ENCODE assay signal across 18 cellular contexts in the genomic region with DNA sequence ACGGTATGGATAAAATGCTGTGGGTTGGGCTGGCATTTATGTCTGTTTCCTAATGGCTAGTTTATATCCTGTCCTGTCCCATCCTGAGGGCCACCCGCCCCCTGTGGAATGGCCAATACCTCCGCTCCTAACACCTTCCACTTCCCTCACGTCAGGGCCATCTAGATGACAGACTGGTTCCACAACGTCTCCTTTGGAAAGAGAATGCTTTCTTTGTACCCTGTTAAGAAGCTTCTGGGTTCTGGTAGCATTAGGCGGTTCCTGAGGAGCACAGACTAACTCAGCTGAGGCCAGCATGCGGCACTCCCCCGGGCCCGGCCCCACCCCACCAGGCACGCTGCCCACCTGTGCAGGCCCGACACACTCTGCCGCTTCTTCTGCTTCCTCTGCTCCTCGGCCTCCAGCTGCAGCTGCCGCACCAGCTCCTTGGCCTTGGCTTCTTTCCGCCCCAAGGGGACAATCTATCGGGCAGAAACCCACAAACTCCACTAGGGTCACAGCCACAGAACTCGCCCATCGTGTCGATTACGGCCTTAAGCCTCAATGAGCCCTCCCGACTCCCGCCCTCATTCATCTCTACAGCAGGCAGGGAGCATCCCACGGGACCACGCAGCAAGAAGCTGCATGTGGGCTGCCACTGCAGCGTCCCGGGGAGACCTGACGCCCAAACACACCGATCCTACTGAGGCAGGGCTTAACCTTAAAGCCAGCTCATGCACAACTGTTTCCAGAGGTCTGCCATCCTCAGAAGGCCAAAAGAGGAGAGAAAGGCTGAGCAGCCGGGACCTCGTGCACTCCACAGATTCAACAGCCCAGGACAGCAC. TPM values are rescaled to one million over a fixed set of nuclear protein-coding genes. Genes with fewer than 3 reads are reported as not detected.
DNase-seq lines count a peak whose midpoint lies in the region; ATAC-seq, FAIRE-seq and TF ChIP-seq lines count a peak whose summit lies in the region.
"Had no signal": no experiment of that assay in that cellular context is flagged by ENCODE, and none has a peak within 500 bp of the region (broad histone marks: within the 10 kb centered on the region; RNA-seq: fewer than 3 reads in every experiment).

No MANE protein-coding gene starts in this region.

- TF ChIP-seq CTCF in IMR-90 (conservative IDR thresholded peaks at IDR 0.05; ENCODE audit: low read depth, low read length) (no peak), kidney (IDR thresholded peaks at IDR 0.05; ENCODE audit: borderline replicate concordance, extremely low read depth, insufficient read depth) (no peak)

- FAIRE-seq in kidney (lab: Jason Lieb, UNC), result no peak
- FAIRE-seq in GM12891 (lab: Jason Lieb, UNC), result no peak

- WGBS in IMR-90 (ENCODE audit: extremely low coverage in 2 of 2, insufficient read length in 1 of 2), 2 experiments, result 100% methylated on average over 2 of the region's 30 CpGs; no CpG with 5 or more reads in 1 of the 2 experiments
- WGBS in trophoblast cell (ENCODE audit: extremely low coverage, insufficient coverage, insufficient read length), result no CpG with 5 or more reads among the region's 30 CpGs

- TF ChIP-seq RAD21 in IMR-90 (IDR thresholded peaks at IDR 0.05; ENCODE audit: low read length), result no peak

- no TSS peak for BruUV-seq in IMR-90 (replicated peaks; lab: Mats Ljungman, UMichigan)

- TF ChIP-seq POLR2A in IMR-90 (IDR thresholded peaks at IDR 0.05; ENCODE audit: low read depth, low read length), result no peak
- no peak for TF ChIP-seq POLR2A in GM12891 (IDR thresholded peaks at IDR 0.05; ENCODE audit: low read depth, low read length)

- H3K36me3 ChIP-seq in IMR-90 (ENCODE audit: control insufficient read depth, insufficient read depth, low read length) (peaks cover 67% of the 10 kb centered on the region), kidney (ENCODE audit: control insufficient read depth in 1 of 2, insufficient read depth in 2 of 2, low read length in 2 of 2) (peaks cover 34 to 42% of the 10 kb centered on the region in 2 donors), trophoblast cell (ENCODE audit: control insufficient read depth in 1 of 2, insufficient read depth in 2 of 2, low read length in 2 of 2) (peaks cover 80 to 87% of the 10 kb centered on the region in 2 experiments)

- H2BK120ac ChIP-seq in IMR-90 (ENCODE audit: low read depth, low read length), result no peak overlapping the region
- no peak overlapping the region for H2BK120ac ChIP-seq in trophoblast cell (ENCODE audit: insufficient read depth, low read length, poor library complexity)

- H2BK5ac ChIP-seq in IMR-90 (ENCODE audit: low read depth, low read length, poor library complexity, severe bottlenecking) (no peak overlapping the region), trophoblast cell (ENCODE audit: low read depth, low read length, poor library complexity) (no peak overlapping the region)

- H3K14ac ChIP-seq in IMR-90 (replicated peaks; ENCODE audit: low read depth, low read length) (no peak overlapping the region), trophoblast cell (ENCODE audit: low read length) (no peak overlapping the region)

- POLR2A ChIA-PET in IMR-90 (lab: Charles Lee; ENCODE audit: unreplicated experiment), result no interaction called here

- CTCF ChIA-PET in IMR-90 (lab: Yijun Ruan, JAX), result no interaction called here

- H2AK5ac ChIP-seq in IMR-90 (ENCODE audit: low read depth, low read length) (no peak overlapping the region), trophoblast cell (ENCODE audit: low read length) (no peak overlapping the region)

- no peak overlapping the region for H3K4ac ChIP-seq in IMR-90 (ENCODE audit: low read depth, low read length)
- no peak overlapping the region for H3K4ac ChIP-seq in trophoblast cell (ENCODE audit: low read depth, low read length)

- no peak overlapping the region for H2BK12ac ChIP-seq in trophoblast cell (ENCODE audit: low read length)

- H3K4me3 ChIP-seq in IMR-90 (ENCODE audit: insufficient read depth, low read depth, low read length), result no peak overlapping the region
- no peak overlapping the region for H3K4me3 ChIP-seq in kidney (ENCODE audit: low read length in 2 of 2)
- H3K4me3 ChIP-seq in trophoblast cell (ENCODE audit: low read depth, low read length), result no peak overlapping the region
- H3K4me3 ChIP-seq: HAP-1, PC-9, SJCRH30 had no signal

- no peaks in the 10 kb centered on the region for H3K9me1 ChIP-seq in IMR-90 (ENCODE audit: insufficient read depth, low read length)

- DNase-seq in D341Med (ENCODE audit: low spot score), result peak; percentile 25
- no peak for DNase-seq in IMR-90
- DNase-seq in kidney, result peak; percentile 59
- no peak for DNase-seq in trophoblast cell
- no peak for DNase-seq in central memory CD4-positive, alpha-beta T cell
- no peak for DNase-seq in NCI-H2081 treated with DMSO at 0.1 percent for 48 hours (lab: John Stamatoyannopoulos, UW)
- DNase-seq in GM12891 (ENCODE audit: insufficient read length, low spot score), result no peak
- DNase-seq: DMS79 treated with DMSO at 0.1 percent for 48 hours, MV-4-11, NCI-H1417, NCI-H187, NCI-H345, NCI-H524 treated with DMSO at 0.1 percent for 48 hours, PC-9, SJCRH30 had no signal

- H4K91ac ChIP-seq in IMR-90 (ENCODE audit: insufficient read depth, low read depth, low read length) (no peak overlapping the region), trophoblast cell (ENCODE audit: low read depth, low read length) (no peak overlapping the region)

- H3K27ac ChIP-seq in IMR-90 (ENCODE audit: insufficient read depth, low read length) (no peak overlapping the region), kidney (ENCODE audit: low read depth in 2 of 2, low read length in 2 of 2) (no peak overlapping the region), trophoblast cell (ENCODE audit: low read depth, low read length) (no peak overlapping the region)
- H3K27ac ChIP-seq: KMS-11, PC-9, SJCRH30 had no signal

- H3K4me1 ChIP-seq in IMR-90 (ENCODE audit: control insufficient read depth, insufficient read depth, low read length) (no peaks in the 10 kb centered on the region), kidney (ENCODE audit: control insufficient read depth in 1 of 2, insufficient read depth in 1 of 2, low read depth in 1 of 2, low read length in 2 of 2) (no peaks in the 10 kb centered on the region), trophoblast cell (ENCODE audit: control insufficient read depth in 1 of 2, insufficient read depth in 2 of 2, low read length in 2 of 2) (no peaks in the 10 kb centered on the region)
- H3K4me1 ChIP-seq: HAP-1, SJCRH30 had no signal

- H2AFZ ChIP-seq in IMR-90 (replicated peaks; ENCODE audit: low read length, poor library complexity) (no peak overlapping the region), trophoblast cell (ENCODE audit: insufficient read depth, low read length, poor library complexity) (no peak overlapping the region)
- H2AFZ ChIP-seq: PC-9 had no signal

- H4K8ac ChIP-seq in IMR-90 (ENCODE audit: low read depth in 2 of 2, low read length in 2 of 2), result no peak overlapping the region
- no peak overlapping the region for H4K8ac ChIP-seq in trophoblast cell (ENCODE audit: low read depth, low read length)

- no peak overlapping the region for H3K4me2 ChIP-seq in IMR-90 (ENCODE audit: low read depth, low read length)
- H3K4me2 ChIP-seq in trophoblast cell (ENCODE audit: low read length), result no peak overlapping the region
- H3K4me2 ChIP-seq: KMS-11, PC-9 had no signal

- H3K79me1 ChIP-seq in IMR-90 (ENCODE audit: low read depth in 1 of 2, low read length in 2 of 2), result peaks cover 6 to 16% of the 10 kb centered on the region in 2 experiments
- no peaks in the 10 kb centered on the region for H3K79me1 ChIP-seq in trophoblast cell (ENCODE audit: low read length)

- H3K56ac ChIP-seq in IMR-90 (ENCODE audit: extremely low read depth, insufficient read depth, low read length), result no peak overlapping the region

- peak overlapping the region; percentile 42 for H2AK9ac ChIP-seq in IMR-90 (replicated peaks; ENCODE audit: low read depth, low read length, poor library complexity)

- H3K27me3 ChIP-seq in IMR-90 (ENCODE audit: control insufficient read depth, insufficient read depth, low read length) (no peaks in the 10 kb centered on the region), trophoblast cell (ENCODE audit: insufficient read depth, low read length) (no peaks in the 10 kb centered on the region)
- H3K27me3 ChIP-seq: SJCRH30 had no signal

- intact Hi-C loops in IMR-90 (cut with micrococcal nuclease), result no loop called here
- intact Hi-C loops in kidney (cut with DNase I), result no loop called here

- H3K18ac ChIP-seq in IMR-90 (ENCODE audit: low read depth, low read length) (no peak overlapping the region), trophoblast cell (ENCODE audit: low read length) (no peak overlapping the region)

- no peak for ATAC-seq in IMR-90 (ENCODE audit: low read depth)

- H4K20me1 ChIP-seq in IMR-90 (ENCODE audit: insufficient read depth, low read length), result peaks cover 16% of the 10 kb centered on the region

- in situ Hi-C loops in IMR-90 (cut with MboI; ENCODE audit: low sequenced_read_pairs), result no loop called here

- peak overlapping the region; percentile 60 for H4K12ac ChIP-seq in trophoblast cell (ENCODE audit: low read depth, low read length)

- no peak overlapping the region for H4K5ac ChIP-seq in IMR-90 (ENCODE audit: low read depth, low read length)

- H2BK15ac ChIP-seq in IMR-90 (ENCODE audit: low read depth, low read length), result no peak overlapping the region

- no peaks in the 10 kb centered on the region for H3K9me3 ChIP-seq in IMR-90 (ENCODE audit: control insufficient read depth, insufficient read depth, low read length)
- no peaks in the 10 kb centered on the region for H3K9me3 ChIP-seq in kidney (ENCODE audit: control insufficient read depth in 1 of 2, low read length in 2 of 2)
- H3K9me3 ChIP-seq in trophoblast cell (ENCODE audit: insufficient read depth, low read depth, low read length), result no peaks in the 10 kb centered on the region
- H3K9me3 ChIP-seq: HAP-1, SJCRH30 had no signal

- no peak overlapping the region for H2BK20ac ChIP-seq in IMR-90 (ENCODE audit: low read depth, low read length)

- H3K79me2 ChIP-seq in trophoblast cell (ENCODE audit: control insufficient read depth, insufficient read depth, low read length, poor library complexity), result no peaks in the 10 kb centered on the region

- H3K9ac ChIP-seq in IMR-90 (ENCODE audit: low read depth, low read length), result no peak overlapping the region
- H3K9ac ChIP-seq in kidney (ENCODE audit: low read length in 2 of 2), result no peak overlapping the region
- no peak overlapping the region for H3K9ac ChIP-seq in trophoblast cell (ENCODE audit: low read length)
- H3K9ac ChIP-seq: KMS-11 had no signal

- dilution Hi-C loops in IMR-90 (cut with HindIII; ENCODE audit: low sequenced_read_pairs, unreplicated experiment), result no loop called here

- H3K23ac ChIP-seq in IMR-90 (ENCODE audit: low read depth, low read length), result no peak overlapping the region
- no peak overlapping the region for H3K23ac ChIP-seq in trophoblast cell (ENCODE audit: low read length)

RNA-seq across cellular contexts. Expression of a gene that starts 11.3 kb away (rescaled TPM):
- total RNA-seq in IMR-90 (2012; rRNA removed) (0.90 and 1.9 TPM in 2 replicates), kidney (7.0 TPM)
- polyA plus RNA-seq in IMR-90 (2012; rRNA removed) (3.4 and 7.6 TPM in 2 replicates), kidney (ENCODE audit: insufficient read depth, low read depth, low replicate concordance) (49.5 TPM)
- 2.4 and 11.2 TPM in 2 replicates for polyA plus RNA-seq in IMR-90 (2012; cell fraction: cytosol; rRNA removed)
- polyA plus RNA-seq in IMR-90 (2012; cell fraction: nucleus; rRNA removed; ENCODE audit: low replicate concordance), result 1.2 and 5.9 TPM in 2 replicates
- 4.1 TPM in 2 replicates for polyA plus RNA-seq in trophoblast cell (2013)
- 0.72 TPM for polyA plus RNA-seq in GM12891 (2012; ENCODE audit: low read depth, missing spikeins)
- total RNA-seq: SJCRH30 had no signal

RNA-seq across cellular contexts. Expression of a gene that starts 12.4 kb away (rescaled TPM):
- total RNA-seq in IMR-90 (2012; rRNA removed) (15.2 and 23.1 TPM in 2 replicates), kidney (42.4 TPM)
- polyA plus RNA-seq in IMR-90 (2012; rRNA removed) (19.2 and 19.7 TPM in 2 replicates), kidney (ENCODE audit: insufficient read depth, low read depth, low replicate concordance) (28.8 TPM)
- polyA plus RNA-seq in IMR-90 (2012; cell fraction: cytosol; rRNA removed), result 18.0 and 18.8 TPM in 2 replicates
- polyA plus RNA-seq in IMR-90 (2012; cell fraction: nucleus; rRNA removed; ENCODE audit: low replicate concordance), result 28.6 and 36.5 TPM in 2 replicates
- polyA plus RNA-seq in trophoblast cell (2013), result 19.3 and 19.6 TPM in 2 replicates
- 20.1 TPM for polyA plus RNA-seq in GM12891 (2012; ENCODE audit: low read depth, missing spikeins)

RNA-seq across cellular contexts. Expression of a gene that starts 31.6 kb away (rescaled TPM):
- total RNA-seq in IMR-90 (2012; rRNA removed), result not detected in 2 replicates
- not detected in 2 replicates for polyA plus RNA-seq in IMR-90 (2012; rRNA removed)
- polyA plus RNA-seq in IMR-90 (2012; cell fraction: cytosol; rRNA removed), result not detected in 2 replicates
- polyA plus RNA-seq in IMR-90 (2012; cell fraction: nucleus; rRNA removed; ENCODE audit: low replicate concordance), result not detected in 2 replicates
- total RNA-seq in kidney, result not detected
- not detected for polyA plus RNA-seq in kidney (ENCODE audit: insufficient read depth, low read depth, low replicate concordance)
- not detected in 2 replicates for polyA plus RNA-seq in trophoblast cell (2013)
- not detected for polyA plus RNA-seq in GM12891 (2012; ENCODE audit: low read depth, missing spikeins)
- total RNA-seq: PC-9, SJCRH30 had no signal
- polyA plus RNA-seq: CD14-positive monocyte had no signal

Comparison
In these comparisons a context has a peak if more than half of its experiments do, and no peak if none do; other contexts are left out.
1. DNase-seq: peak in D341Med (single experiment) and kidney (single experiment); none in IMR-90 (single experiment), trophoblast cell (0 of 2), central memory CD4-positive, alpha-beta T cell (single experiment), NCI-H2081 treated with DMSO at 0.1 percent for 48 hours (single experiment) and GM12891 (single experiment).